1 cellular context compared by ENCODE assay signal in genomic region chr15:39691229-39691628, GRCh38.
TF ChIP-seq lines count a peak whose summit lies in the region.

No MANE protein-coding gene starts in this region.

TF ChIP-seq in K562, 482 proteins besides CTCF, POLR2A, EP300 and RAD21:
- TF ChIP-seq CBX2 (IDR thresholded peaks at IDR 0.05; ENCODE audit: insufficient read depth, low read length, poor library complexity, severe bottlenecking) (no peak), HOXB6 (CRISPR knock-in tag; IDR thresholded peaks at IDR 0.05; ENCODE audit: borderline replicate concordance) (no peak), ZNF318 (IDR thresholded peaks at IDR 0.05; ENCODE audit: borderline replicate concordance in 1 of 2, low read depth in 1 of 2) (no peak), ZNF23 (CRISPR knock-in tag; IDR thresholded peaks at IDR 0.05) (no peak), GABPB1 (CRISPR knock-in tag; IDR thresholded peaks at IDR 0.05) (no peak), ZNF124 (CRISPR knock-in tag; IDR thresholded peaks at IDR 0.05) (no peak)
TF ChIP-seq in K562: peak in this region for 0.
